1 cellular context compared by ENCODE assay signal in genomic region chr10:58475322-58476277, GRCh38.
TF ChIP-seq lines count a peak whose summit lies in the region.

No MANE protein-coding gene starts in this region.

TF ChIP-seq in SK-N-SH treated with all-trans-retinoic acid at 6 μM for 48 hours, 23 proteins besides CTCF, POLR2A, EP300 and RAD21 (continued from another document):
- TF ChIP-seq CSRNP3 (CRISPR knock-in tag; IDR thresholded peaks at IDR 0.05) = no peak
- TF ChIP-seq, protein P1, sequence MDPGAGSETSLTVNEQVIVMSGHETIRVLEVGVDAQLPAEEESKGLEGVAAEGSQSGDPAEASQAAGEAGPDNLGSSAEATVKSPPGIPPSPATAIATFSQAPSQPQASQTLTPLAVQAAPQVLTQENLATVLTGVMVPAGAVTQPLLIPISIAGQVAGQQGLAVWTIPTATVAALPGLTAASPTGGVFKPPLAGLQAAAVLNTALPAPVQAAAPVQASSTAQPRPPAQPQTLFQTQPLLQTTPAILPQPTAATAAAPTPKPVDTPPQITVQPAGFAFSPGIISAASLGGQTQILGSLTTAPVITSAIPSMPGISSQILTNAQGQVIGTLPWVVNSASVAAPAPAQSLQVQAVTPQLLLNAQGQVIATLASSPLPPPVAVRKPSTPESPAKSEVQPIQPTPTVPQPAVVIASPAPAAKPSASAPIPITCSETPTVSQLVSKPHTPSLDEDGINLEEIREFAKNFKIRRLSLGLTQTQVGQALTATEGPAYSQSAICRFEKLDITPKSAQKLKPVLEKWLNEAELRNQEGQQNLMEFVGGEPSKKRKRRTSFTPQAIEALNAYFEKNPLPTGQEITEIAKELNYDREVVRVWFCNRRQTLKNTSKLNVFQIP (CRISPR knock-in tag; IDR thresholded peaks at IDR 0.05; ENCODE audit: borderline replicate concordance, low read depth) = no peak
